In the genomic region with DNA sequence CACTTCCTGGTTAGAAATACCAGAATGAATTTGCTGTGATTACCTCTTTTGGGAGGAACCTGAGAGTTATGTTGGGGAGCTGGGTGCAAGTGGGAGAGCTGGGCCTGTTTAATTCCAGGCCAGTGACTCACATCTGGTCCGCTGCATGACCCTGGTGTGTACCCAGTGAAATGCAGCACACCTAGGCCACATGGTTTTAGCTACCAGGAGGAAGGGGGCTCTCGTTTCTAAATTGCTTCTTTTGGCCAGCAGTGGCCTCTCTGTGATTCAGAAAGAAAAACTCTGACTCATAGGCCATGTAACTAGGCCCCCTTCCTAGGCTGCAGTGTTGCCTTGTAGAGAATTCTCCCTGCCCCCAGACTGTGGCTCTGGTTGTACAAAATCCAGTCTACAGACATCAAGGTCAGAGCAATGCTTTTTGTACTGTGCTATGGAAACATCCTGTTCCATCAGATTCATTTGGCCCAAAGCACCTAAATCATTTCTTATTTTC, we compare ENCODE assay signal across 1 cellular context.
TF ChIP-seq lines count a peak whose summit lies in the region.

No MANE protein-coding gene starts in this region.

TF ChIP-seq in HepG2, 621 proteins besides CTCF, POLR2A, EP300 and RAD21 (continued from another document and continues in another):
- TF ChIP-seq AKNA (CRISPR knock-in tag; IDR thresholded peaks at IDR 0.05; ENCODE audit: borderline replicate concordance) (no peak), ZGPAT (CRISPR knock-in tag; IDR thresholded peaks at IDR 0.05) (peak; percentile 36; the same call in 1 of the 2 replicates), GMEB2 (CRISPR knock-in tag; IDR thresholded peaks at IDR 0.05; ENCODE audit: low read depth) (no peak), ZNF274 (CRISPR knock-in tag; IDR thresholded peaks at IDR 0.05) (no peak), ZNF567 (CRISPR knock-in tag; IDR thresholded peaks at IDR 0.05; ENCODE audit: borderline replicate concordance) (no peak), ZNF292 (CRISPR knock-in tag; IDR thresholded peaks at IDR 0.05; ENCODE audit: borderline replicate concordance, low read depth) (peak; percentile 39; the same call in 1 of the 2 replicates), ZNF879 (CRISPR knock-in tag; IDR thresholded peaks at IDR 0.05) (0 out of 2 replicates have a peak, but pooled peaks have one; percentile 27), ZNF101 (CRISPR knock-in tag; IDR thresholded peaks at IDR 0.05; ENCODE audit: borderline replicate concordance, low read depth) (no peak), ATF7-NPFF (CRISPR knock-in tag; IDR thresholded peaks at IDR 0.05; ENCODE audit: low read depth) (no peak), ZNF263 (CRISPR knock-in tag; IDR thresholded peaks at IDR 0.05) (no peak), SOX5 (CRISPR knock-in tag; IDR thresholded peaks at IDR 0.05; ENCODE audit: borderline replicate concordance) (peak; percentile 59; the same call in 1 of the 2 replicates), ZNF850 (CRISPR knock-in tag; conservative IDR thresholded peaks at IDR 0.05) (no peak), SP5 (CRISPR knock-in tag; IDR thresholded peaks at IDR 0.05; ENCODE audit: borderline replicate concordance, low read depth) (peak; percentile 33; the same call in 1 of the 2 replicates), HOXA9 (CRISPR knock-in tag; IDR thresholded peaks at IDR 0.05; ENCODE audit: borderline replicate concordance) (no peak), ATF7 (IDR thresholded peaks at IDR 0.05) (no peak), ATF7 (CRISPR knock-in tag; IDR thresholded peaks at IDR 0.05) (no peak), HNF4A (CRISPR knock-in tag; IDR thresholded peaks at IDR 0.05) (no peak; the same call in 1 of the 2 replicates), KIAA2018 (CRISPR knock-in tag; IDR thresholded peaks at IDR 0.05; ENCODE audit: borderline replicate concordance) (no peak), ZSCAN21 (CRISPR knock-in tag; IDR thresholded peaks at IDR 0.05; ENCODE audit: borderline replicate concordance) (peak; percentile 16; the same call in 1 of the 2 replicates), ZFP36L2 (CRISPR knock-in tag; IDR thresholded peaks at IDR 0.05) (no peak), ZFX (CRISPR knock-in tag; IDR thresholded peaks at IDR 0.05; ENCODE audit: low read depth) (peak; percentile 80), JARID2 (CRISPR knock-in tag; IDR thresholded peaks at IDR 0.05; ENCODE audit: insufficient replicate concordance) (peak; percentile 53), TRAFD1 (CRISPR knock-in tag; IDR thresholded peaks at IDR 0.05; ENCODE audit: borderline replicate concordance) (no peak)
- TF ChIP-seq, protein P1, sequence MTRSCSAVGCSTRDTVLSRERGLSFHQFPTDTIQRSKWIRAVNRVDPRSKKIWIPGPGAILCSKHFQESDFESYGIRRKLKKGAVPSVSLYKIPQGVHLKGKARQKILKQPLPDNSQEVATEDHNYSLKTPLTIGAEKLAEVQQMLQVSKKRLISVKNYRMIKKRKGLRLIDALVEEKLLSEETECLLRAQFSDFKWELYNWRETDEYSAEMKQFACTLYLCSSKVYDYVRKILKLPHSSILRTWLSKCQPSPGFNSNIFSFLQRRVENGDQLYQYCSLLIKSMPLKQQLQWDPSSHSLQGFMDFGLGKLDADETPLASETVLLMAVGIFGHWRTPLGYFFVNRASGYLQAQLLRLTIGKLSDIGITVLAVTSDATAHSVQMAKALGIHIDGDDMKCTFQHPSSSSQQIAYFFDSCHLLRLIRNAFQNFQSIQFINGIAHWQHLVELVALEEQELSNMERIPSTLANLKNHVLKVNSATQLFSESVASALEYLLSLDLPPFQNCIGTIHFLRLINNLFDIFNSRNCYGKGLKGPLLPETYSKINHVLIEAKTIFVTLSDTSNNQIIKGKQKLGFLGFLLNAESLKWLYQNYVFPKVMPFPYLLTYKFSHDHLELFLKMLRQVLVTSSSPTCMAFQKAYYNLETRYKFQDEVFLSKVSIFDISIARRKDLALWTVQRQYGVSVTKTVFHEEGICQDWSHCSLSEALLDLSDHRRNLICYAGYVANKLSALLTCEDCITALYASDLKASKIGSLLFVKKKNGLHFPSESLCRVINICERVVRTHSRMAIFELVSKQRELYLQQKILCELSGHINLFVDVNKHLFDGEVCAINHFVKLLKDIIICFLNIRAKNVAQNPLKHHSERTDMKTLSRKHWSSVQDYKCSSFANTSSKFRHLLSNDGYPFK (CRISPR knock-in tag; IDR thresholded peaks at IDR 0.05; ENCODE audit: borderline replicate concordance) = no peak
